Comparison of ENCODE assay signal across 17 cellular contexts in the genomic region with DNA sequence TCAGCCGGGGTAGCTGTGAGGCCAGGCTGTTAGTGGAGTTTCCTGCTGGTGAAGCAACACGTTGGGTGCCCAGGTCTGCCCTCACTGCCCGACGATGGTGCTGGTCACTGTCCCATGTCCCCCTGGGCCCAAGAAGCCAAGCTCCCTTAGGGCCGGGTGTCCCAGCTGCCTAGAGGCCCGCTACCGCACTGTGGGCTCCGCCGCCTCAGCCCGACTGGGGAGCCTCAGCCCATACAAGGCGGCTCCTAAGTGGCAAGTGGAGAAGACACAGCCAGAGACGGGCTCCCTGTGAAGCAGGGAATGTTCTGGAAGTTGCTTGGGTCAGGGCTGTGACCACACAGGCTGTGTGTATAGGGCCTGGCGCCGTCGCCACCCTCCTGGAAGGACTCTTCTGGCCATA.
DNase-seq lines count a peak whose midpoint lies in the region; ATAC-seq, FAIRE-seq and TF ChIP-seq lines count a peak whose summit lies in the region.
"Had no signal": no experiment of that assay in that cellular context is flagged by ENCODE, and none has a peak within 500 bp of the region (broad histone marks: within the 10 kb centered on the region; RNA-seq: fewer than 3 reads in every experiment).

No MANE protein-coding gene starts in this region.

- H3K27ac ChIP-seq in HepG2 (ENCODE audit: extremely low read length, insufficient read depth, low read length): no peak overlapping the region
- peak overlapping the region in 1 of 3 donors; percentile 8 for H3K27ac ChIP-seq in right lobe of liver
- H3K27ac ChIP-seq in neutrophil: peak overlapping the region; percentile 1
- H3K27ac ChIP-seq in stomach: peak overlapping the region; percentile 30 to 66 (median 49)

- no peak overlapping the region for H3K4me2 ChIP-seq in HepG2 (ENCODE audit: low read depth, low read length)

- H2AFZ ChIP-seq in HepG2 (ENCODE audit: low read length): no peak overlapping the region

- peaks cover 9% of the 10 kb centered on the region for H3K27me3 Mint-ChIP-seq in endothelial cell (ENCODE audit: unreplicated experiment)
- H3K27me3 Mint-ChIP-seq: B cell; CD4-positive, CD25-positive, alpha-beta regulatory T cell had no signal

- H3K27me3 ChIP-seq in HepG2 (ENCODE audit: control insufficient read depth in 1 of 2, insufficient read depth in 2 of 2, low read length in 2 of 2): no peaks in the 10 kb centered on the region
- H3K27me3 ChIP-seq in right lobe of liver: no peaks in the 10 kb centered on the region
- no peaks in the 10 kb centered on the region for H3K27me3 ChIP-seq in neutrophil
- H3K27me3 ChIP-seq in stomach: no peaks in the 10 kb centered on the region

- POLR2A ChIA-PET in HepG2 (lab: Yijun Ruan, JAX): no interaction called here

- DNase-seq in HepG2 (ENCODE audit: low spot score): no peak
- no peak for DNase-seq in right lobe of liver
- DNase-seq in stomach: no peak
- DNase-seq in activated gamma-delta T cell treated with Interleukin-2 at 50 U/mL for 16 hours: no peak
- no peak for DNase-seq in D341Med (ENCODE audit: low spot score)
- DNase-seq in endothelial cell (ENCODE audit: low spot score): no peak
- no peak for DNase-seq in stimulated activated naive CD4-positive, alpha-beta T cell treated with Interleukin-2 at 50 U/mL for 16 hours (lab: John Stamatoyannopoulos, UW)
- DNase-seq: CD4-positive, CD25-positive, alpha-beta regulatory T cell; COR-L47; DMS153; GDM1; HCEC 1CT; NCI-H1105; NK-92 treated with Interleukin-12 subunit alpha and Interleukin-12 subunit beta, amount 100 ng/mL, for 24 hours; SHP77 treated with DMSO at 0.1 percent for 48 hours had no signal

- no peak overlapping the region for H3K4me3 Mint-ChIP-seq in endothelial cell (ENCODE audit: unreplicated experiment)
- H3K4me3 Mint-ChIP-seq: B cell; CD4-positive, CD25-positive, alpha-beta regulatory T cell had no signal

- in situ Hi-C loops in HepG2 (cut with HindIII; ENCODE audit: extremely low pct_ligation_motif_present, low pct_unique_long_range_greater_than_20kb): no loop called here

- H3K9me3 Mint-ChIP-seq in endothelial cell (ENCODE audit: unreplicated experiment): no peaks in the 10 kb centered on the region
- H3K9me3 Mint-ChIP-seq: CD4-positive, CD25-positive, alpha-beta regulatory T cell had no signal

- H3K36me3 ChIP-seq in HepG2 (replicated peaks in 1 of 2; ENCODE audit: control insufficient read depth in 1 of 2, insufficient read depth in 2 of 2, low read length in 2 of 2) (peaks cover 9 to 37% of the 10 kb centered on the region in 2 experiments; a peak in 4 of 5 replicates), right lobe of liver (peaks cover 0 to 63% (median 40%) of the 10 kb centered on the region in 4 donors), neutrophil (peaks cover 99% of the 10 kb centered on the region), stomach (peaks cover 18 to 90% (median 82%) of the 10 kb centered on the region in 4 donors)

- H4K20me1 ChIP-seq in HepG2 (ENCODE audit: insufficient read depth, low read length): no peaks in the 10 kb centered on the region

- ATAC-seq in HepG2 (no peak), right lobe of liver (no peak)

- TF ChIP-seq POLR2A in HepG2 (IDR thresholded peaks at IDR 0.05; ENCODE audit: insufficient read depth in 1 of 2, low read depth in 2 of 2, low read length in 2 of 2): no peak
- no peak for TF ChIP-seq POLR2A in right lobe of liver (IDR thresholded peaks at IDR 0.05)
- TF ChIP-seq POLR2A in stomach (IDR thresholded peaks at IDR 0.05): no peak

- no peak for TF ChIP-seq RAD21 in HepG2 (CRISPR knock-in tag; IDR thresholded peaks at IDR 0.05)

- H3K4me1 ChIP-seq in HepG2 (ENCODE audit: insufficient read depth, low read length): peaks cover 33% of the 10 kb centered on the region
- peaks cover 0 to 39% (median 12%) of the 10 kb centered on the region in 4 donors for H3K4me1 ChIP-seq in right lobe of liver
- no peaks in the 10 kb centered on the region for H3K4me1 ChIP-seq in neutrophil (ENCODE audit: control insufficient read depth in 1 of 2, insufficient read depth in 1 of 2, low read depth in 1 of 2, low read length in 1 of 2)
- peaks cover 21 to 72% (median 40%) of the 10 kb centered on the region in 4 donors for H3K4me1 ChIP-seq in stomach

- H3K36me3 Mint-ChIP-seq in endothelial cell (ENCODE audit: low read depth, unreplicated experiment): peaks cover 7% of the 10 kb centered on the region

- TF ChIP-seq CTCF in HepG2 (CRISPR knock-in tag; IDR thresholded peaks at IDR 0.05): no peak
- no peak for TF ChIP-seq CTCF in right lobe of liver (IDR thresholded peaks at IDR 0.05)
- no peak for TF ChIP-seq CTCF in neutrophil (IDR thresholded peaks at IDR 0.05)
- no peak for TF ChIP-seq CTCF in stomach (IDR thresholded peaks at IDR 0.05)
- TF ChIP-seq CTCF in endothelial cell (IDR thresholded peaks at IDR 0.05; ENCODE audit: unreplicated experiment): no peak

- H3K27ac Mint-ChIP-seq in endothelial cell (ENCODE audit: unreplicated experiment): no peak overlapping the region
- H3K27ac Mint-ChIP-seq: B cell; CD4-positive, CD25-positive, alpha-beta regulatory T cell had no signal

- no TSS peak for BruUV-seq in HepG2 (replicated peaks; lab: Mats Ljungman, UMichigan)

- no peaks in the 10 kb centered on the region for H3K4me1 Mint-ChIP-seq in endothelial cell (ENCODE audit: unreplicated experiment)
- H3K4me1 Mint-ChIP-seq: B cell had no signal

- H3K79me2 ChIP-seq in HepG2 (ENCODE audit: insufficient read depth, low read length): no peaks in the 10 kb centered on the region

- FAIRE-seq in HepG2 (lab: Jason Lieb, UNC): no peak

- WGBS in HepG2 (ENCODE audit: low lambda C conversion rate): 96% methylated on average over 7 of the region's 15 CpGs
- 82% methylated on average over 2 of the region's 15 CpGs for WGBS in right lobe of liver (ENCODE audit: insufficient coverage, low coverage, low lambda C conversion rate, missing lambda C conversion rate)
- WGBS in stomach, 5 donors: 73 to 94% (median 86%) methylated on average over 4 to 15 of the region's 15 CpGs; no CpG with 5 or more reads in 1 of the 5 donors

- intact Hi-C loops in HepG2 (cut with micrococcal nuclease; ENCODE audit: unreplicated experiment): no loop called here
- intact Hi-C loops in right lobe of liver (cut with DNase I): no loop called here
- intact Hi-C loops in stomach (cut with DNase I; ENCODE audit: low total_unique reads): no loop called here

- H3K9me3 ChIP-seq in HepG2 (ENCODE audit: low read length): no peaks in the 10 kb centered on the region
- no peaks in the 10 kb centered on the region for H3K9me3 ChIP-seq in right lobe of liver
- no peaks in the 10 kb centered on the region for H3K9me3 ChIP-seq in neutrophil
- H3K9me3 ChIP-seq in stomach: no peaks in the 10 kb centered on the region

- H3K4me3 ChIP-seq in HepG2 (replicated peaks in 1 of 3; ENCODE audit: insufficient read depth in 1 of 3, low read depth in 2 of 3, low read length in 3 of 3) (no peak overlapping the region), right lobe of liver (no peak overlapping the region), neutrophil (ENCODE audit: low read depth in 1 of 2, low read length in 1 of 2) (no peak overlapping the region), stomach (no peak overlapping the region)

- CTCF ChIA-PET in HepG2 (lab: Yijun Ruan, JAX; ENCODE audit: low intra/inter-chr PET ratio, low total read pairs): no interaction called here

- H3K9ac ChIP-seq in HepG2 (ENCODE audit: insufficient read depth, low read depth, low read length): no peak overlapping the region

- TF ChIP-seq EP300 in HepG2 (IDR thresholded peaks at IDR 0.05; ENCODE audit: low read depth in 2 of 2, low read length in 2 of 2): no peak
- no peak for TF ChIP-seq EP300 in HepG2 (CRISPR knock-in tag; IDR thresholded peaks at IDR 0.05; ENCODE audit: borderline replicate concordance)
- TF ChIP-seq EP300 in stomach (IDR thresholded peaks at IDR 0.05): no peak

TF ChIP-seq in HepG2, 621 proteins besides CTCF, POLR2A, EP300 and RAD21:
- peak; percentile 1 for TF ChIP-seq TEAD3 (CRISPR knock-in tag; optimal IDR thresholded peaks at IDR 0.05; ENCODE audit: borderline replicate concordance)
- 0 out of 2 replicates have a peak, but pooled peaks have one; percentile 1 for TF ChIP-seq HNRNPL (IDR thresholded peaks at IDR 0.05; ENCODE audit: low read depth, low read length)
- TF ChIP-seq POLR2AphosphoS5 (IDR thresholded peaks at IDR 0.05; ENCODE audit: low read depth, low read length): no peak
- TF ChIP-seq, protein P1, sequence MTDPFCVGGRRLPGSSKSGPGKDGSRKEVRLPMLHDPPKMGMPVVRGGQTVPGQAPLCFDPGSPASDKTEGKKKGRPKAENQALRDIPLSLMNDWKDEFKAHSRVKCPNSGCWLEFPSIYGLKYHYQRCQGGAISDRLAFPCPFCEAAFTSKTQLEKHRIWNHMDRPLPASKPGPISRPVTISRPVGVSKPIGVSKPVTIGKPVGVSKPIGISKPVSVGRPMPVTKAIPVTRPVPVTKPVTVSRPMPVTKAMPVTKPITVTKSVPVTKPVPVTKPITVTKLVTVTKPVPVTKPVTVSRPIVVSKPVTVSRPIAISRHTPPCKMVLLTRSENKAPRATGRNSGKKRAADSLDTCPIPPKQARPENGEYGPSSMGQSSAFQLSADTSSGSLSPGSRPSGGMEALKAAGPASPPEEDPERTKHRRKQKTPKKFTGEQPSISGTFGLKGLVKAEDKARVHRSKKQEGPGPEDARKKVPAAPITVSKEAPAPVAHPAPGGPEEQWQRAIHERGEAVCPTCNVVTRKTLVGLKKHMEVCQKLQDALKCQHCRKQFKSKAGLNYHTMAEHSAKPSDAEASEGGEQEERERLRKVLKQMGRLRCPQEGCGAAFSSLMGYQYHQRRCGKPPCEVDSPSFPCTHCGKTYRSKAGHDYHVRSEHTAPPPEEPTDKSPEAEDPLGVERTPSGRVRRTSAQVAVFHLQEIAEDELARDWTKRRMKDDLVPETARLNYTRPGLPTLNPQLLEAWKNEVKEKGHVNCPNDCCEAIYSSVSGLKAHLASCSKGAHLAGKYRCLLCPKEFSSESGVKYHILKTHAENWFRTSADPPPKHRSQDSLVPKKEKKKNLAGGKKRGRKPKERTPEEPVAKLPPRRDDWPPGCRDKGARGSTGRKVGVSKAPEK (CRISPR knock-in tag; IDR thresholded peaks at IDR 0.05; ENCODE audit: borderline replicate concordance): no peak
- no peak for TF ChIP-seq BORCS8-MEF2B (CRISPR knock-in tag; IDR thresholded peaks at IDR 0.05)
- TF ChIP-seq SMAD3 (CRISPR knock-in tag; IDR thresholded peaks at IDR 0.05): no peak
TF ChIP-seq in HepG2: peak in this region for 2.
